Comparison of ENCODE assay signal across 8 cellular contexts in genomic region chr17:32323784-32324590, GRCh38. TPM values are rescaled to one million over a fixed set of nuclear protein-coding genes. Genes with fewer than 3 reads are reported as not detected.
DNase-seq lines count a peak whose midpoint lies in the region; ATAC-seq lines count a peak whose summit lies in the region.

No MANE protein-coding gene starts in this region.

- H3K27me3 Mint-ChIP-seq in activated T-cell treated with anti-CD3 and anti-CD28 coated beads, Interleukin-2, amount 50 U/mL, for 72 hours (ENCODE audit: low read depth), result no peaks in the 10 kb centered on the region
- no peaks in the 10 kb centered on the region for H3K27me3 Mint-ChIP-seq in immature natural killer cell (ENCODE audit: low read depth in 3 of 3)
- no peaks in the 10 kb centered on the region for H3K27me3 Mint-ChIP-seq in stimulated activated naive CD8-positive, alpha-beta T cell treated with anti-CD3 and anti-CD28 coated beads, Interleukin-15, Interleukin-2, amounts not matched to agents 100 ng/mL and 50 ng/mL, for 24 hours

- peak overlapping the region; percentile 33 to 36 for H3K4me3 Mint-ChIP-seq in activated T-cell treated with anti-CD3 and anti-CD28 coated beads, Interleukin-2, amount 50 U/mL, for 72 hours
- H3K4me3 Mint-ChIP-seq in immature natural killer cell, result peak overlapping the region in 1 of 5 donors; percentile 15
- no peak overlapping the region for H3K4me3 Mint-ChIP-seq in stimulated activated naive CD8-positive, alpha-beta T cell treated with anti-CD3 and anti-CD28 coated beads, Interleukin-15, Interleukin-2, amounts not matched to agents 100 ng/mL and 50 ng/mL, for 24 hours

- DNase-seq in activated effector memory CD4-positive, alpha-beta T cell treated with anti-CD3 and anti-CD28 coated beads, Interleukin-2, amount 50 U/mL, for 16 hours, result peak; percentile 68
- no peak for DNase-seq in activated effector memory CD4-positive, alpha-beta T cell treated with Interleukin-2 at 50 U/mL for 16 hours
- DNase-seq in activated T-cell treated with anti-CD3 and anti-CD28 coated beads, Interleukin-2, amount 50 U/mL, for 72 hours, result peak; percentile 31 to 38
- DNase-seq in immature natural killer cell (peak in 2 of 3 donors; percentile 10 to 15), SIG-M5 (lab: John Stamatoyannopoulos, UW) (no peak), mesenteric fat pad (ENCODE audit: low spot score) (no peak)
- no peak for DNase-seq in effector CD4-positive, alpha-beta T cell

- no peak overlapping the region for H3K27ac Mint-ChIP-seq in activated T-cell treated with anti-CD3 and anti-CD28 coated beads, Interleukin-2, amount 50 U/mL, for 72 hours
- H3K27ac Mint-ChIP-seq in immature natural killer cell, result peak overlapping the region in 3 of 6 donors; percentile 28 to 36 (median 32)
- peak overlapping the region; percentile 28 for H3K27ac Mint-ChIP-seq in stimulated activated naive CD8-positive, alpha-beta T cell treated with anti-CD3 and anti-CD28 coated beads, Interleukin-15, Interleukin-2, amounts not matched to agents 100 ng/mL and 50 ng/mL, for 24 hours

- peak; percentile 66 to 69 for ATAC-seq in activated T-cell treated with anti-CD3 and anti-CD28 coated beads, Interleukin-2, amount 50 U/mL, for 72 hours (replicated peaks in 1 of 2)

- H3K4me1 Mint-ChIP-seq in activated T-cell treated with anti-CD3 and anti-CD28 coated beads, Interleukin-2, amount 50 U/mL, for 72 hours (ENCODE audit: low read depth), result peaks cover 21% of the 10 kb centered on the region
- peaks cover 14 to 15% of the 10 kb centered on the region in 2 donors for H3K4me1 Mint-ChIP-seq in immature natural killer cell
- H3K4me1 Mint-ChIP-seq in stimulated activated naive CD8-positive, alpha-beta T cell treated with anti-CD3 and anti-CD28 coated beads, Interleukin-15, Interleukin-2, amounts not matched to agents 100 ng/mL and 50 ng/mL, for 24 hours (ENCODE audit: low read depth), result peaks cover 23% of the 10 kb centered on the region

- H3K36me3 Mint-ChIP-seq in activated T-cell treated with anti-CD3 and anti-CD28 coated beads, Interleukin-2, amount 50 U/mL, for 72 hours (ENCODE audit: insufficient read depth in 2 of 2), result no peaks in the 10 kb centered on the region
- H3K36me3 Mint-ChIP-seq in immature natural killer cell, result no peaks in the 10 kb centered on the region
- H3K36me3 Mint-ChIP-seq in stimulated activated naive CD8-positive, alpha-beta T cell treated with anti-CD3 and anti-CD28 coated beads, Interleukin-15, Interleukin-2, amounts not matched to agents 100 ng/mL and 50 ng/mL, for 24 hours (ENCODE audit: low read depth), result no peaks in the 10 kb centered on the region

- no peaks in the 10 kb centered on the region for H3K9me3 Mint-ChIP-seq in activated T-cell treated with anti-CD3 and anti-CD28 coated beads, Interleukin-2, amount 50 U/mL, for 72 hours
- no peaks in the 10 kb centered on the region for H3K9me3 Mint-ChIP-seq in immature natural killer cell
- no peaks in the 10 kb centered on the region for H3K9me3 Mint-ChIP-seq in stimulated activated naive CD8-positive, alpha-beta T cell treated with anti-CD3 and anti-CD28 coated beads, Interleukin-15, Interleukin-2, amounts not matched to agents 100 ng/mL and 50 ng/mL, for 24 hours

RNA-seq across cellular contexts. Expression of gene C17orf75, which starts 18.0 kb away (rescaled TPM):
- 10 to 100 TPM; 32.6 to 40.0 TPM for total RNA-seq in activated T-cell treated with anti-CD3 and anti-CD28 coated beads, Interleukin-2, amount 50 U/mL, for 72 hours
- polyA plus RNA-seq in immature natural killer cell, result 10 to 100 TPM in 2 of 3 donors, 1 to 10 TPM in 1; 9.8 to 18.5 (median 12.0) TPM
- total RNA-seq in mesenteric fat pad, result 8.6 TPM

RNA-seq across cellular contexts. Expression of gene ZNF207, which starts 26.0 kb away (rescaled TPM):
- 100 to 1,000 TPM; 181 to 188 TPM for total RNA-seq in activated T-cell treated with anti-CD3 and anti-CD28 coated beads, Interleukin-2, amount 50 U/mL, for 72 hours
- 100 to 1,000 TPM; 155 to 223 (median 221) TPM for polyA plus RNA-seq in immature natural killer cell
- 157 TPM for total RNA-seq in mesenteric fat pad

RNA-seq across cellular contexts. Expression of gene RHBDL3, which starts 58.4 kb away (rescaled TPM):
- total RNA-seq in activated T-cell treated with anti-CD3 and anti-CD28 coated beads, Interleukin-2, amount 50 U/mL, for 72 hours, result under 1 TPM in 1 of 2 donors, not detected in 1; 0.21 TPM
- not detected for polyA plus RNA-seq in immature natural killer cell
- 0.87 TPM for total RNA-seq in mesenteric fat pad

Comparison
In these comparisons a context has a peak if more than half of its experiments do, and no peak if none do; other contexts are left out.
1. DNase-seq: peak in activated effector memory CD4-positive, alpha-beta T cell treated with anti-CD3 and anti-CD28 coated beads, Interleukin-2, amount 50 U/mL, for 16 hours (single experiment), activated T-cell treated with anti-CD3 and anti-CD28 coated beads, Interleukin-2, amount 50 U/mL, for 72 hours (2 of 2) and immature natural killer cell (2 of 3); none in activated effector memory CD4-positive, alpha-beta T cell treated with Interleukin-2 at 50 U/mL for 16 hours (single experiment), SIG-M5 (single experiment), effector CD4-positive, alpha-beta T cell (single experiment) and mesenteric fat pad (single experiment).